ENCODE assay signal across 8 cellular contexts in the genomic region with DNA sequence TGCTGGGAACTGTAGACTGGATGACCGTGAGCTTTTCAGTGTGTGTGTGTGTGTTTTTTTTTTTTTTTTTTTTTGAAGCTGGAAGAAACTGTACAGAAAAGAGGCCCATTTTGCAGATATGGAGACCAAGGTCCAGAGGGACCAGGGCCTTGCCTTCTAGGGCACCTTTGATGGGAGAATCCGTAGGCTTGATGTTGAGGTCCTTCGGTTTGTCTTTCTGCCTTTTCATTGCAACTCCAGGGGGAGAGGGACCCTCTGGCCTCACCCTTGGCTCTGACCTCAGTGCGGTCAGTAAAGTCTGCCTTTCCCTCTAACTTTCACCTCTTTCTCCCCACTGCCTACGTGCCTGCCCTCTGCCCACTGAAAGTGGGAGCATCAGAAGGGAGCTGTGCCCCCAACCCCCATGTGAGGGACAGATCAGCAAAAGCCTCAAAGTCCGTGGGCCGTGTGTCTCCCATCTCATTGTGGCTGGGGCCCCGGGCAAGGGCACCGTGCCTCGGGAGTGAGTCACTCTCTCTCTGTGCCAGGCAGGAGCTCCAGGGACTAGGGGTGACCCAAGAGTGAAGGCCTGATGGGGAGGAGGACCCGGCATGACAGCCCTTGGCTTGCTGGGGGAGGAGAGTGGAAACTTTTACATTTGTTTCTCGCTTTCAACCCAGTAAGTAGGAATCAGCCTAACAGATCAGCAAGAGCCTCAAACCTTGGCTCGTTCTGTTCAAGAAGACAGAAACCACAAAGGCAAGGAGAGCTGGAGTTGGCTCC.
DNase-seq lines count a peak whose midpoint lies in the region; ATAC-seq, FAIRE-seq and TF ChIP-seq lines count a peak whose summit lies in the region.

No MANE protein-coding gene starts in this region.

- no peaks in the 10 kb centered on the region for H3K27me3 Mint-ChIP-seq in CD4-positive, alpha-beta memory T cell

- peaks cover 0 to 4% of the 10 kb centered on the region in 2 donors for H3K36me3 Mint-ChIP-seq in CD4-positive, alpha-beta memory T cell

- peaks cover 8% of the 10 kb centered on the region for H3K79me2 ChIP-seq in trophoblast cell (ENCODE audit: control insufficient read depth, insufficient read depth, low read length, poor library complexity)

- TF ChIP-seq CTCF in RWPE2 (IDR thresholded peaks at IDR 0.05; ENCODE audit: poor library complexity, severe bottlenecking) (no peak), epithelial cell of esophagus (IDR thresholded peaks at IDR 0.05; ENCODE audit: insufficient read depth, low read depth, low read length, missing control alignments) (no peak)

- H2BK5ac ChIP-seq in trophoblast cell (ENCODE audit: low read depth, low read length, poor library complexity), result no peak overlapping the region

- H3K4me1 ChIP-seq in CD4-positive, alpha-beta memory T cell (ENCODE audit: insufficient read depth, low read length), result no peaks in the 10 kb centered on the region
- peaks cover 13% of the 10 kb centered on the region for H3K4me1 ChIP-seq in RWPE2 (ENCODE audit: insufficient read depth, poor library complexity, severe bottlenecking)
- peaks cover 9 to 11% of the 10 kb centered on the region in 2 experiments for H3K4me1 ChIP-seq in trophoblast cell (ENCODE audit: control insufficient read depth in 1 of 2, insufficient read depth in 2 of 2, low read length in 2 of 2)

- no peak for FAIRE-seq in GM19239 (lab: Jason Lieb, UNC)

- no peak overlapping the region for H2AK5ac ChIP-seq in trophoblast cell (ENCODE audit: low read length)

- H3K36me3 ChIP-seq in CD4-positive, alpha-beta memory T cell (ENCODE audit: insufficient read depth, low read length), result no peaks in the 10 kb centered on the region
- H3K36me3 ChIP-seq in RWPE2 (ENCODE audit: low read depth) (peaks cover 16% of the 10 kb centered on the region), trophoblast cell (ENCODE audit: control insufficient read depth in 1 of 2, insufficient read depth in 2 of 2, low read length in 2 of 2) (peaks cover 0 to 5% of the 10 kb centered on the region in 2 experiments)

- intact Hi-C loops in CD4-positive, alpha-beta memory T cell (cut with micrococcal nuclease), result no loop called here

- ATAC-seq in RWPE2 (ENCODE audit: low read depth) (peak; percentile 93), HG02885 (IDR thresholded peaks at IDR 0.05; ENCODE audit: poor library complexity, unreplicated experiment) (no peak)

- H4K91ac ChIP-seq in trophoblast cell (ENCODE audit: low read depth, low read length), result no peak overlapping the region

- no peak overlapping the region for H3K14ac ChIP-seq in trophoblast cell (ENCODE audit: low read length)

- no peak overlapping the region for H3K4me3 ChIP-seq in CD4-positive, alpha-beta memory T cell (ENCODE audit: low read length in 2 of 2)
- H3K4me3 ChIP-seq in RWPE2 (ENCODE audit: severe bottlenecking) (no peak overlapping the region), epithelial cell of esophagus (ENCODE audit: low read length) (no peak overlapping the region), trophoblast cell (ENCODE audit: low read depth, low read length) (no peak overlapping the region)

- H3K27ac ChIP-seq in CD4-positive, alpha-beta memory T cell (ENCODE audit: low read depth, low read length), result no peak overlapping the region
- H3K27ac ChIP-seq in RWPE2 (ENCODE audit: poor library complexity, severe bottlenecking) (peak overlapping the region; percentile 60), trophoblast cell (ENCODE audit: low read depth, low read length) (no peak overlapping the region)

- peak overlapping the region; percentile 23 for H2AFZ ChIP-seq in trophoblast cell (ENCODE audit: insufficient read depth, low read length, poor library complexity)

- H3K4me3 Mint-ChIP-seq in CD4-positive, alpha-beta memory T cell, result no peak overlapping the region

- H4K12ac ChIP-seq in trophoblast cell (ENCODE audit: low read depth, low read length), result no peak overlapping the region

- no peaks in the 10 kb centered on the region for H3K27me3 ChIP-seq in CD4-positive, alpha-beta memory T cell (ENCODE audit: insufficient read depth, low read length)
- H3K27me3 ChIP-seq in RWPE2 (ENCODE audit: insufficient read depth, poor library complexity, severe bottlenecking), result no peaks in the 10 kb centered on the region
- H3K27me3 ChIP-seq in trophoblast cell (ENCODE audit: insufficient read depth, low read length), result no peaks in the 10 kb centered on the region

- H3K9me3 ChIP-seq in CD4-positive, alpha-beta memory T cell (ENCODE audit: control insufficient read depth in 1 of 2, low read length in 2 of 2), result no peaks in the 10 kb centered on the region
- H3K9me3 ChIP-seq in RWPE2 (ENCODE audit: severe bottlenecking) (no peaks in the 10 kb centered on the region), trophoblast cell (ENCODE audit: insufficient read depth, low read depth, low read length) (no peaks in the 10 kb centered on the region)

- no peak overlapping the region for H2BK12ac ChIP-seq in trophoblast cell (ENCODE audit: low read length)

- CTCF ChIA-PET in CD4-positive, alpha-beta memory T cell (lab: Charles Lee; ENCODE audit: partially characterized antibody), result no interaction called here

- peak overlapping the region in 5 of 7 donors; percentile 46 to 92 (median 80) for H3K27ac Mint-ChIP-seq in CD4-positive, alpha-beta memory T cell

- no peak overlapping the region for H3K4me2 ChIP-seq in trophoblast cell (ENCODE audit: low read length)

- no peak overlapping the region for H3K23ac ChIP-seq in trophoblast cell (ENCODE audit: low read length)

- no CpG with 5 or more reads among the region's 13 CpGs for WGBS in trophoblast cell (ENCODE audit: extremely low coverage, insufficient coverage, insufficient read length)

- no peak overlapping the region for H2BK120ac ChIP-seq in trophoblast cell (ENCODE audit: insufficient read depth, low read length, poor library complexity)

- no peak overlapping the region for H4K8ac ChIP-seq in trophoblast cell (ENCODE audit: low read depth, low read length)

- H3K79me1 ChIP-seq in trophoblast cell (ENCODE audit: low read length), result peaks cover 3% of the 10 kb centered on the region

- H3K18ac ChIP-seq in trophoblast cell (ENCODE audit: low read length), result peak overlapping the region; percentile 41

- no peak for DNase-seq in CD4-positive, alpha-beta memory T cell
- DNase-seq in RWPE2 (ENCODE audit: low spot score), result no peak
- DNase-seq in epithelial cell of esophagus (ENCODE audit: low read depth), result peak; percentile 76
- DNase-seq in trophoblast cell, result no peak
- no peak for DNase-seq in islet precursor cell
- no peak for DNase-seq in GM19239 (ENCODE audit: insufficient read length, low spot score)
- no peak for DNase-seq in NCI-H146 treated with DMSO at 0.1 percent for 48 hours (lab: John Stamatoyannopoulos, UW; ENCODE audit: unreplicated experiment)

- POLR2A ChIA-PET in CD4-positive, alpha-beta memory T cell (lab: Charles Lee; ENCODE audit: partially characterized antibody), result no interaction called here

- H3K9ac ChIP-seq in trophoblast cell (ENCODE audit: low read length), result no peak overlapping the region

- H3K4ac ChIP-seq in trophoblast cell (ENCODE audit: low read depth, low read length), result peak overlapping the region; percentile 24

- peaks cover 10 to 34% (median 21%) of the 10 kb centered on the region in 4 donors for H3K4me1 Mint-ChIP-seq in CD4-positive, alpha-beta memory T cell

- H3K9me3 Mint-ChIP-seq in CD4-positive, alpha-beta memory T cell, result no peaks in the 10 kb centered on the region
